ENCODE assay signal across 9 cellular contexts in genomic region chr7:134293029-134293740, GRCh38. TPM values are rescaled to one million over a fixed set of nuclear protein-coding genes. Genes with fewer than 3 reads are reported as not detected.
DNase-seq lines count a peak whose midpoint lies in the region; ATAC-seq, FAIRE-seq and TF ChIP-seq lines count a peak whose summit lies in the region.
"Had no signal": no experiment of that assay in that cellular context is flagged by ENCODE, and none has a peak within 500 bp of the region (broad histone marks: within the 10 kb centered on the region; RNA-seq: fewer than 3 reads in every experiment).

No MANE protein-coding gene starts in this region.

- H3K27ac ChIP-seq in liver (ENCODE audit: low read depth in 1 of 2, low read length in 2 of 2): peak overlapping the region; percentile 19 to 26
- H3K27ac ChIP-seq in A673 (ENCODE audit: low read depth, low read length, poor library complexity, severe bottlenecking): no peak overlapping the region

- peaks cover 8 to 15% (median 11%) of the 10 kb centered on the region in 3 donors for H3K4me1 Mint-ChIP-seq in IgD-negative memory B cell

- CTCF ChIA-PET in A673 (lab: Charles Lee): no interaction called here

- TF ChIP-seq RAD21 in liver (IDR thresholded peaks at IDR 0.05): peak; percentile 47 to 69

- no peaks in the 10 kb centered on the region for H3K9me3 Mint-ChIP-seq in IgD-negative memory B cell

- 63% methylated on average over 12 of the region's 12 CpGs for WGBS in liver

- no peaks in the 10 kb centered on the region for H3K27me3 Mint-ChIP-seq in IgD-negative memory B cell

- H3K27me3 ChIP-seq in liver (ENCODE audit: control insufficient read depth in 4 of 4, insufficient read depth in 4 of 4, low read length in 3 of 4) (no peaks in the 10 kb centered on the region), A673 (replicated peaks; ENCODE audit: insufficient read depth, low read depth, low read length, poor library complexity) (no peaks in the 10 kb centered on the region)

- TF ChIP-seq CTCF in liver (IDR thresholded peaks at IDR 0.05; ENCODE audit: low read depth, low read length, missing input control) (no peak), A673 (conservative IDR thresholded peaks at IDR 0.05; ENCODE audit: low read depth, low read length) (no peak)

- FAIRE-seq in GM18507 (lab: Jason Lieb, UNC): peak; percentile 99
- FAIRE-seq: G401.6 had no signal

- H3K36me3 ChIP-seq in liver (ENCODE audit: control insufficient read depth in 4 of 4, insufficient read depth in 3 of 4, low read depth in 1 of 4, low read length in 3 of 4): peaks cover 9 to 28% (median 20%) of the 10 kb centered on the region in 4 donors
- H3K36me3 ChIP-seq in A673 (ENCODE audit: insufficient read depth, low read length, poor library complexity, severe bottlenecking): no peaks in the 10 kb centered on the region

- POLR2A ChIA-PET in A673 (lab: Charles Lee; ENCODE audit: low non-redundant PET): no interaction called here

- H3K36me3 Mint-ChIP-seq in IgD-negative memory B cell: peaks cover 21% of the 10 kb centered on the region

- ATAC-seq in GM21737 (IDR thresholded peaks at IDR 0.05; ENCODE audit: unreplicated experiment): peak; percentile 99

- H3K9ac ChIP-seq in liver (ENCODE audit: low read depth in 1 of 2, low read length in 2 of 2): no peak overlapping the region

- H3K9me3 ChIP-seq in liver (ENCODE audit: control insufficient read depth in 4 of 4, low read length in 3 of 4) (no peaks in the 10 kb centered on the region), A673 (ENCODE audit: low read depth, low read length, poor library complexity, severe bottlenecking) (no peaks in the 10 kb centered on the region)

- H3K4me3 ChIP-seq in liver (ENCODE audit: low read depth in 1 of 3, low read length in 3 of 3) (no peak overlapping the region), A673 (ENCODE audit: low read depth, low read length, poor library complexity, severe bottlenecking) (no peak overlapping the region)

- peak overlapping the region in 2 of 4 donors; percentile 8 to 64 for H3K4me3 Mint-ChIP-seq in IgD-negative memory B cell

- no TSS peak for BruUV-seq in A673 (replicated peaks; lab: Mats Ljungman, UMichigan)

- H3K4me1 ChIP-seq in liver (ENCODE audit: control insufficient read depth in 4 of 4, insufficient read depth in 4 of 4, low read length in 3 of 4): peaks cover 2 to 10% (median 8%) of the 10 kb centered on the region in 4 donors
- H3K4me1 ChIP-seq in A673 (ENCODE audit: insufficient read depth, low read length, poor library complexity, severe bottlenecking): no peaks in the 10 kb centered on the region

- DNase-seq in GM18507 (ENCODE audit: extremely low spot score, insufficient read length, low read depth): peak; percentile 50
- DNase-seq in NK-92 treated with Interleukin-12 subunit alpha and Interleukin-12 subunit beta, amount 100 ng/mL, for 24 hours (lab: John Stamatoyannopoulos, UW): no peak
- DNase-seq in A673 (ENCODE audit: low spot score): no peak
- DNase-seq in stimulated activated naive CD4-positive, alpha-beta T cell (lab: John Stamatoyannopoulos, UW): no peak
- DNase-seq in NK-92 (lab: John Stamatoyannopoulos, UW; ENCODE audit: unreplicated experiment): no peak

- H3K27ac Mint-ChIP-seq in IgD-negative memory B cell: peak overlapping the region in 2 of 3 donors; percentile 17 to 76

- intact Hi-C loops in A673 (cut with micrococcal nuclease; ENCODE audit: unreplicated experiment): no loop called here

TF ChIP-seq in liver, 16 proteins besides CTCF, POLR2A, EP300 and RAD21:
- TF ChIP-seq HNF4A (conservative IDR thresholded peaks at IDR 0.05) (peak; percentile 84 to 89), EGR1 (IDR thresholded peaks at IDR 0.05; ENCODE audit: low read depth in 2 of 2) (peak in 1 of 2 donors; percentile 12), ZBTB33 (IDR thresholded peaks at IDR 0.05) (peak; percentile 50), FOXA1 (IDR thresholded peaks at IDR 0.05) (no peak), YY1 (IDR thresholded peaks at IDR 0.05) (peak; percentile 44), HNF4G (IDR thresholded peaks at IDR 0.05) (peak; percentile 71), RXRA (IDR thresholded peaks at IDR 0.05) (peak; percentile 80 to 85), TAF1 (conservative IDR thresholded peaks at IDR 0.05) (no peak), ATF3 (IDR thresholded peaks at IDR 0.05) (no peak), MAX (IDR thresholded peaks at IDR 0.05) (no peak), GABPA (IDR thresholded peaks at IDR 0.05 in 1 of 2, conservative IDR thresholded peaks at IDR 0.05 in 1 of 2) (peak in 1 of 2 donors; percentile 43), JUND (IDR thresholded peaks at IDR 0.05) (peak in 1 of 2 donors; percentile 57), REST (IDR thresholded peaks at IDR 0.05) (peak; percentile 20), SP1 (IDR thresholded peaks at IDR 0.05) (peak; percentile 96), FOXA2 (IDR thresholded peaks at IDR 0.05) (peak; percentile 58), NR2F2 (IDR thresholded peaks at IDR 0.05) (no peak)

RNA-seq across cellular contexts. Expression of gene SLC35B4, which starts 23.5 kb away (rescaled TPM):
- polyA plus RNA-seq in IgD-negative memory B cell: 17.2 TPM
- total RNA-seq in liver: 10 to 100 TPM in 1 of 2 donors, 1 to 10 TPM in 1; 5.9 to 11.9 TPM
- polyA plus RNA-seq in liver: 10 to 100 TPM in 1 of 2 donors, 1 to 10 TPM in 1; 5.7 to 17.7 TPM
- 20.0 and 22.1 TPM in 2 replicates for total RNA-seq in A673 (2021)
